In genomic region chr6:166005846-166006592, GRCh38 we compare ENCODE assay signal across 9 cellular contexts.
DNase-seq lines count a peak whose midpoint lies in the region; ATAC-seq and TF ChIP-seq lines count a peak whose summit lies in the region.
"Had no signal": no experiment of that assay in that cellular context is flagged by ENCODE, and none has a peak within 500 bp of the region (broad histone marks: within the 10 kb centered on the region; RNA-seq: fewer than 3 reads in every experiment).

No MANE protein-coding gene starts in this region.

- no peaks in the 10 kb centered on the region for H3K4me1 ChIP-seq in mammary epithelial cell (ENCODE audit: insufficient read depth, low read length)
- no peaks in the 10 kb centered on the region for H3K4me1 ChIP-seq in urinary bladder (ENCODE audit: insufficient read depth)

- 3% methylated on average over 13 of the region's 43 CpGs for WGBS in mammary epithelial cell (ENCODE audit: low coverage, missing lambda C conversion rate)
- under 1% methylated on average over 43 of the region's 43 CpGs for WGBS in urinary bladder

- H3K27me3 ChIP-seq in mammary epithelial cell (ENCODE audit: insufficient read depth, low read length): peaks cover 8% of the 10 kb centered on the region

- peak; percentile 65 for DNase-seq in MCF 10A (ENCODE audit: unreplicated experiment)
- DNase-seq in mammary epithelial cell: no peak
- DNase-seq in cerebellum (ENCODE audit: low spot score): peak; percentile 89
- peak; percentile 47 for DNase-seq in medulla oblongata (ENCODE audit: extremely low spot score)
- DNase-seq in GM10248 (ENCODE audit: extremely low spot score): no peak
- DNase-seq in SIG-M5 treated with dmso at 0.1 percent for 504 hours (lab: John Stamatoyannopoulos, UW; ENCODE audit: unreplicated experiment): no peak

- BruUV-seq in MCF 10A (replicated peaks; lab: Mats Ljungman, UMichigan) (no TSS peak), mammary epithelial cell (replicated peaks; lab: Mats Ljungman, UMichigan) (no TSS peak)

- ATAC-seq in GM19324 (IDR thresholded peaks at IDR 0.05; ENCODE audit: low FRiP score, unreplicated experiment): no peak

- no peaks in the 10 kb centered on the region for H3K27me3 Mint-ChIP-seq in MCF 10A (ENCODE audit: insufficient read depth, unreplicated experiment)

- dilution Hi-C loops in mammary epithelial cell (cut with HindIII; ENCODE audit: low sequenced_read_pairs): no loop called here

- H3K79me2 ChIP-seq in mammary epithelial cell (ENCODE audit: insufficient read depth, low read length): no peaks in the 10 kb centered on the region

- peak overlapping the region; percentile 39 for H3K4me3 Mint-ChIP-seq in MCF 10A (ENCODE audit: unreplicated experiment)

- POLR2A ChIA-PET in MCF 10A (lab: Yijun Ruan, JAX) (interaction anchor here (0.6 to 1.6 kb wide), 6 partner anchors 13 to 99 kb away, joined by 3 to 5 read pairs (median 4); no protein-coding TSS in a partner anchor), GM10248 (lab: Yijun Ruan, JAX) (no interaction called here)

- H3K4me3 ChIP-seq in mammary epithelial cell (replicated peaks in 1 of 3; ENCODE audit: insufficient read depth in 1 of 3, low read depth in 2 of 3, low read length in 3 of 3): no peak overlapping the region
- H3K4me3 ChIP-seq in urinary bladder (ENCODE audit: low read depth, low read length): peak overlapping the region; percentile 30

- H3K27ac ChIP-seq in mammary epithelial cell (ENCODE audit: insufficient read depth, low read depth, low read length) (no peak overlapping the region), urinary bladder (ENCODE audit: low read depth) (no peak overlapping the region)
- H3K27ac ChIP-seq: VCaP had no signal

- H3K27ac Mint-ChIP-seq in MCF 10A (ENCODE audit: low read depth, unreplicated experiment): no peak overlapping the region

- intact Hi-C loops in MCF 10A (cut with micrococcal nuclease) (no loop called here), mammary epithelial cell (cut with micrococcal nuclease) (no loop called here)

- H4K20me1 ChIP-seq in mammary epithelial cell (ENCODE audit: insufficient read depth, low read length): no peaks in the 10 kb centered on the region

- H3K36me3 ChIP-seq in mammary epithelial cell (ENCODE audit: insufficient read depth, low read length) (no peaks in the 10 kb centered on the region), urinary bladder (ENCODE audit: insufficient read depth) (no peaks in the 10 kb centered on the region)

- CTCF ChIA-PET in MCF 10A (lab: Yijun Ruan, JAX): interaction anchor here (0.6 kb wide), 1 partner anchor 15 kb away, joined by 3 read pairs; no protein-coding TSS in a partner anchor
- CTCF ChIA-PET in mammary epithelial cell (lab: Charles Lee; ENCODE audit: low non-redundant PET): no interaction called here
- CTCF ChIA-PET in GM10248 (lab: Yijun Ruan, JAX): no interaction called here

- no peak overlapping the region for H3K4me2 ChIP-seq in mammary epithelial cell (ENCODE audit: insufficient read depth, low read depth, low read length)

- TF ChIP-seq CTCF in MCF 10A (IDR thresholded peaks at IDR 0.05; ENCODE audit: unreplicated experiment) (no peak), mammary epithelial cell (conservative IDR thresholded peaks at IDR 0.05 in 1 of 2, IDR thresholded peaks at IDR 0.05 in 1 of 2; ENCODE audit: extremely low read depth in 1 of 2, insufficient read depth in 1 of 2, low read depth in 1 of 2, low read length in 2 of 2) (no peak), GM10248 (IDR thresholded peaks at IDR 0.05; ENCODE audit: control extremely low read depth, extremely low read depth, low read depth, missing control alignments) (no peak)

- H3K4me1 Mint-ChIP-seq in MCF 10A (ENCODE audit: insufficient read depth, unreplicated experiment): peaks cover 11% of the 10 kb centered on the region

- H3K36me3 Mint-ChIP-seq in MCF 10A (ENCODE audit: insufficient read depth, unreplicated experiment): no peaks in the 10 kb centered on the region

- H3K9me3 Mint-ChIP-seq in MCF 10A (ENCODE audit: unreplicated experiment): no peaks in the 10 kb centered on the region

- H3K9me3 ChIP-seq in mammary epithelial cell (replicated peaks; ENCODE audit: insufficient read depth, low read length): peaks cover 4% of the 10 kb centered on the region

- in situ Hi-C loops in mammary epithelial cell (cut with MboI; ENCODE audit: low sequenced_read_pairs in 2 of 2): no loop called here

- H2AFZ ChIP-seq in mammary epithelial cell (ENCODE audit: low read depth, low read length): no peak overlapping the region

- no peak overlapping the region for H3K9ac ChIP-seq in mammary epithelial cell (ENCODE audit: insufficient read depth, low read length)

Comparison
In these comparisons a context has a peak if more than half of its experiments do, and no peak if none do; other contexts are left out.
1. DNase-seq: peak in MCF 10A (single experiment), cerebellum (single experiment) and medulla oblongata (single experiment); none in mammary epithelial cell (single experiment), GM10248 (single experiment) and SIG-M5 treated with dmso at 0.1 percent for 504 hours (single experiment).